In the genomic region with DNA sequence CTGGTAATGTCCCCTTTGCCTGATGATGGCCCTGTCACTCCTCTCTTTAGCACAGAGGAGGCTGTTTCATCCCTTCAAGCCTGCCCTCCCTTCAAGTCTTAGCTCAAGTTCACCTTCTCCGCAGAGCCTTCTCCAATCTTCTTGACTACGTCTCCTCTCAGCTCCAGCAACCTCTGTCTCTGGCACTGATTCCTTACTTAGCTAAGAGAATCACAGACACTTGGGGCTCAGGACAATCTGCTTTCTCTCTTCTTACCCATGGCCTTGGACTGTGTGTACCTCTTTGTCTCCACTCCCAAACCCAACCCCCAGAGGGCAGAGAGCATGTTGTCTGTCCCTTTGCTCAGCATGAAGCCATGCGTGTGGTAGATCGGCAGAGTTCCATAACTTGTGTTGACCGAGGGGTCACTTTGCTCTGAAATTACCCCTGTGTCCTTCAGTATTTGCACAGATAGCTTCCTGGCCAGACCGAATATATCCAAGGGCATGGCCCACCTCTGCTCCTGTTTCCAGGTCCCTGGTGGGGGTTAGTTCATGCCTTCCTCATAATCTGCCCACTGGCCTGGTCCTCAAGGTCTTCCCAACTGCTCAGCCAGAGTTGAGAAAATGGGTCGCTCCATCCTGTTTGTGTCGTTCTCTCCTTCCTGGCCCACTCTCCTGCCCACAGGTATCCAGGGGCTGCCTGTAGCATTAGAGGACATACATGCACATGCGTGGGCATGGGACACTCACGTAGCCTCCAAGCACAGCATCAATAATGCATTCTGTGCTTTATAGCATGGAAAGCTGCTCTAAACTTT, we compare ENCODE assay signal across 1 cellular context.
TF ChIP-seq lines count a peak whose summit lies in the region.

No MANE protein-coding gene starts in this region.

TF ChIP-seq in HepG2, 621 proteins besides CTCF, POLR2A, EP300 and RAD21 (continued from another document and continues in another):
- TF ChIP-seq, protein P1, sequence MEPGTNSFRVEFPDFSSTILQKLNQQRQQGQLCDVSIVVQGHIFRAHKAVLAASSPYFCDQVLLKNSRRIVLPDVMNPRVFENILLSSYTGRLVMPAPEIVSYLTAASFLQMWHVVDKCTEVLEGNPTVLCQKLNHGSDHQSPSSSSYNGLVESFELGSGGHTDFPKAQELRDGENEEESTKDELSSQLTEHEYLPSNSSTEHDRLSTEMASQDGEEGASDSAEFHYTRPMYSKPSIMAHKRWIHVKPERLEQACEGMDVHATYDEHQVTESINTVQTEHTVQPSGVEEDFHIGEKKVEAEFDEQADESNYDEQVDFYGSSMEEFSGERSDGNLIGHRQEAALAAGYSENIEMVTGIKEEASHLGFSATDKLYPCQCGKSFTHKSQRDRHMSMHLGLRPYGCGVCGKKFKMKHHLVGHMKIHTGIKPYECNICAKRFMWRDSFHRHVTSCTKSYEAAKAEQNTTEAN (CRISPR knock-in tag; conservative IDR thresholded peaks at IDR 0.05) = peak; percentile 93
- TF ChIP-seq JUN (CRISPR knock-in tag; IDR thresholded peaks at IDR 0.05) (peak; percentile 18; the same call in 1 of the 2 replicates), SIN3A (IDR thresholded peaks at IDR 0.05; ENCODE audit: borderline replicate concordance, low read depth, low read length) (peak; percentile 63; the same call in 1 of the 2 replicates), KAT7 (CRISPR knock-in tag; IDR thresholded peaks at IDR 0.05; ENCODE audit: borderline replicate concordance) (peak; percentile 87; the same call in 1 of the 2 replicates), ZC3H13 (CRISPR knock-in tag; IDR thresholded peaks at IDR 0.05) (no peak; the same call in 1 of the 2 replicates), ELF1 (CRISPR knock-in tag; IDR thresholded peaks at IDR 0.05) (peak; percentile 66), GFI1 (CRISPR knock-in tag; IDR thresholded peaks at IDR 0.05; ENCODE audit: borderline replicate concordance) (peak; percentile 79), THAP11 (CRISPR knock-in tag; IDR thresholded peaks at IDR 0.05) (peak; percentile 68), HNRNPLL (IDR thresholded peaks at IDR 0.05; ENCODE audit: low read depth, low read length, poor library complexity, severe bottlenecking) (no peak), PHF20 (CRISPR knock-in tag; IDR thresholded peaks at IDR 0.05) (no peak), ZFP1 (CRISPR knock-in tag; IDR thresholded peaks at IDR 0.05) (peak; percentile 68; the same call in 1 of the 2 replicates), MED13 (CRISPR knock-in tag; IDR thresholded peaks at IDR 0.05) (peak; percentile 94), DNMT1 (CRISPR knock-in tag; IDR thresholded peaks at IDR 0.05) (peak; percentile 27; the same call in 1 of the 2 replicates), ASH2L (IDR thresholded peaks at IDR 0.05; ENCODE audit: insufficient read length, low read depth, low read length) (peak; percentile 83), GTF3A (CRISPR knock-in tag; conservative IDR thresholded peaks at IDR 0.05) (no peak), HES4 (CRISPR knock-in tag; IDR thresholded peaks at IDR 0.05; ENCODE audit: borderline replicate concordance) (peak; percentile 37), YEATS4 (CRISPR knock-in tag; IDR thresholded peaks at IDR 0.05; ENCODE audit: borderline replicate concordance) (peak; percentile 95)
- TF ChIP-seq, protein P2, sequence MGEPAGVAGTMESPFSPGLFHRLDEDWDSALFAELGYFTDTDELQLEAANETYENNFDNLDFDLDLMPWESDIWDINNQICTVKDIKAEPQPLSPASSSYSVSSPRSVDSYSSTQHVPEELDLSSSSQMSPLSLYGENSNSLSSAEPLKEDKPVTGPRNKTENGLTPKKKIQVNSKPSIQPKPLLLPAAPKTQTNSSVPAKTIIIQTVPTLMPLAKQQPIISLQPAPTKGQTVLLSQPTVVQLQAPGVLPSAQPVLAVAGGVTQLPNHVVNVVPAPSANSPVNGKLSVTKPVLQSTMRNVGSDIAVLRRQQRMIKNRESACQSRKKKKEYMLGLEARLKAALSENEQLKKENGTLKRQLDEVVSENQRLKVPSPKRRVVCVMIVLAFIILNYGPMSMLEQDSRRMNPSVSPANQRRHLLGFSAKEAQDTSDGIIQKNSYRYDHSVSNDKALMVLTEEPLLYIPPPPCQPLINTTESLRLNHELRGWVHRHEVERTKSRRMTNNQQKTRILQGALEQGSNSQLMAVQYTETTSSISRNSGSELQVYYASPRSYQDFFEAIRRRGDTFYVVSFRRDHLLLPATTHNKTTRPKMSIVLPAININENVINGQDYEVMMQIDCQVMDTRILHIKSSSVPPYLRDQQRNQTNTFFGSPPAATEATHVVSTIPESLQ (CRISPR knock-in tag; conservative IDR thresholded peaks at IDR 0.05) = no peak
- TF ChIP-seq, protein P3, sequence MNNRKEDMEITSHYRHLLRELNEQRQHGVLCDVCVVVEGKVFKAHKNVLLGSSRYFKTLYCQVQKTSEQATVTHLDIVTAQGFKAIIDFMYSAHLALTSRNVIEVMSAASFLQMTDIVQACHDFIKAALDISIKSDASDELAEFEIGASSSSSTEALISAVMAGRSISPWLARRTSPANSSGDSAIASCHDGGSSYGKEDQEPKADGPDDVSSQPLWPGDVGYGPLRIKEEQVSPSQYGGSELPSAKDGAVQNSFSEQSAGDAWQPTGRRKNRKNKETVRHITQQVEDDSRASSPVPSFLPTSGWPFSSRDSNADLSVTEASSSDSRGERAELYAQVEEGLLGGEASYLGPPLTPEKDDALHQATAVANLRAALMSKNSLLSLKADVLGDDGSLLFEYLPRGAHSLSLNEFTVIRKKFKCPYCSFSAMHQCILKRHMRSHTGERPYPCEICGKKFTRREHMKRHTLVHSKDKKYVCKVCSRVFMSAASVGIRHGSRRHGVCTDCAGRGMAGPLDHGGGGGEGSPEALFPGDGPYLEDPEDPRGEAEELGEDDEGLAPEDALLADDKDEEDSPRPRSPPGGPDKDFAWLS (CRISPR knock-in tag; IDR thresholded peaks at IDR 0.05; ENCODE audit: borderline replicate concordance) = peak; percentile 94; the same call in 1 of the 2 replicates
- TF ChIP-seq, protein P4, sequence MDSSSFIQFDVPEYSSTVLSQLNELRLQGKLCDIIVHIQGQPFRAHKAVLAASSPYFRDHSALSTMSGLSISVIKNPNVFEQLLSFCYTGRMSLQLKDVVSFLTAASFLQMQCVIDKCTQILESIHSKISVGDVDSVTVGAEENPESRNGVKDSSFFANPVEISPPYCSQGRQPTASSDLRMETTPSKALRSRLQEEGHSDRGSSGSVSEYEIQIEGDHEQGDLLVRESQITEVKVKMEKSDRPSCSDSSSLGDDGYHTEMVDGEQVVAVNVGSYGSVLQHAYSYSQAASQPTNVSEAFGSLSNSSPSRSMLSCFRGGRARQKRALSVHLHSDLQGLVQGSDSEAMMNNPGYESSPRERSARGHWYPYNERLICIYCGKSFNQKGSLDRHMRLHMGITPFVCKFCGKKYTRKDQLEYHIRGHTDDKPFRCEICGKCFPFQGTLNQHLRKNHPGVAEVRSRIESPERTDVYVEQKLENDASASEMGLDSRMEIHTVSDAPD (CRISPR knock-in tag; IDR thresholded peaks at IDR 0.05) = peak; percentile 61; the same call in 1 of the 2 replicates
- TF ChIP-seq, protein P5, sequence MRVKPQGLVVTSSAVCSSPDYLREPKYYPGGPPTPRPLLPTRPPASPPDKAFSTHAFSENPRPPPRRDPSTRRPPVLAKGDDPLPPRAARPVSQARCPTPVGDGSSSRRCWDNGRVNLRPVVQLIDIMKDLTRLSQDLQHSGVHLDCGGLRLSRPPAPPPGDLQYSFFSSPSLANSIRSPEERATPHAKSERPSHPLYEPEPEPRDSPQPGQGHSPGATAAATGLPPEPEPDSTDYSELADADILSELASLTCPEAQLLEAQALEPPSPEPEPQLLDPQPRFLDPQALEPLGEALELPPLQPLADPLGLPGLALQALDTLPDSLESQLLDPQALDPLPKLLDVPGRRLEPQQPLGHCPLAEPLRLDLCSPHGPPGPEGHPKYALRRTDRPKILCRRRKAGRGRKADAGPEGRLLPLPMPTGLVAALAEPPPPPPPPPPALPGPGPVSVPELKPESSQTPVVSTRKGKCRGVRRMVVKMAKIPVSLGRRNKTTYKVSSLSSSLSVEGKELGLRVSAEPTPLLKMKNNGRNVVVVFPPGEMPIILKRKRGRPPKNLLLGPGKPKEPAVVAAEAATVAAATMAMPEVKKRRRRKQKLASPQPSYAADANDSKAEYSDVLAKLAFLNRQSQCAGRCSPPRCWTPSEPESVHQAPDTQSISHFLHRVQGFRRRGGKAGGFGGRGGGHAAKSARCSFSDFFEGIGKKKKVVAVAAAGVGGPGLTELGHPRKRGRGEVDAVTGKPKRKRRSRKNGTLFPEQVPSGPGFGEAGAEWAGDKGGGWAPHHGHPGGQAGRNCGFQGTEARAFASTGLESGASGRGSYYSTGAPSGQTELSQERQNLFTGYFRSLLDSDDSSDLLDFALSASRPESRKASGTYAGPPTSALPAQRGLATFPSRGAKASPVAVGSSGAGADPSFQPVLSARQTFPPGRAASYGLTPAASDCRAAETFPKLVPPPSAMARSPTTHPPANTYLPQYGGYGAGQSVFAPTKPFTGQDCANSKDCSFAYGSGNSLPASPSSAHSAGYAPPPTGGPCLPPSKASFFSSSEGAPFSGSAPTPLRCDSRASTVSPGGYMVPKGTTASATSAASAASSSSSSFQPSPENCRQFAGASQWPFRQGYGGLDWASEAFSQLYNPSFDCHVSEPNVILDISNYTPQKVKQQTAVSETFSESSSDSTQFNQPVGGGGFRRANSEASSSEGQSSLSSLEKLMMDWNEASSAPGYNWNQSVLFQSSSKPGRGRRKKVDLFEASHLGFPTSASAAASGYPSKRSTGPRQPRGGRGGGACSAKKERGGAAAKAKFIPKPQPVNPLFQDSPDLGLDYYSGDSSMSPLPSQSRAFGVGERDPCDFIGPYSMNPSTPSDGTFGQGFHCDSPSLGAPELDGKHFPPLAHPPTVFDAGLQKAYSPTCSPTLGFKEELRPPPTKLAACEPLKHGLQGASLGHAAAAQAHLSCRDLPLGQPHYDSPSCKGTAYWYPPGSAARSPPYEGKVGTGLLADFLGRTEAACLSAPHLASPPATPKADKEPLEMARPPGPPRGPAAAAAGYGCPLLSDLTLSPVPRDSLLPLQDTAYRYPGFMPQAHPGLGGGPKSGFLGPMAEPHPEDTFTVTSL (CRISPR knock-in tag; IDR thresholded peaks at IDR 0.05; ENCODE audit: borderline replicate concordance) = peak; percentile 87
- TF ChIP-seq, protein P6, sequence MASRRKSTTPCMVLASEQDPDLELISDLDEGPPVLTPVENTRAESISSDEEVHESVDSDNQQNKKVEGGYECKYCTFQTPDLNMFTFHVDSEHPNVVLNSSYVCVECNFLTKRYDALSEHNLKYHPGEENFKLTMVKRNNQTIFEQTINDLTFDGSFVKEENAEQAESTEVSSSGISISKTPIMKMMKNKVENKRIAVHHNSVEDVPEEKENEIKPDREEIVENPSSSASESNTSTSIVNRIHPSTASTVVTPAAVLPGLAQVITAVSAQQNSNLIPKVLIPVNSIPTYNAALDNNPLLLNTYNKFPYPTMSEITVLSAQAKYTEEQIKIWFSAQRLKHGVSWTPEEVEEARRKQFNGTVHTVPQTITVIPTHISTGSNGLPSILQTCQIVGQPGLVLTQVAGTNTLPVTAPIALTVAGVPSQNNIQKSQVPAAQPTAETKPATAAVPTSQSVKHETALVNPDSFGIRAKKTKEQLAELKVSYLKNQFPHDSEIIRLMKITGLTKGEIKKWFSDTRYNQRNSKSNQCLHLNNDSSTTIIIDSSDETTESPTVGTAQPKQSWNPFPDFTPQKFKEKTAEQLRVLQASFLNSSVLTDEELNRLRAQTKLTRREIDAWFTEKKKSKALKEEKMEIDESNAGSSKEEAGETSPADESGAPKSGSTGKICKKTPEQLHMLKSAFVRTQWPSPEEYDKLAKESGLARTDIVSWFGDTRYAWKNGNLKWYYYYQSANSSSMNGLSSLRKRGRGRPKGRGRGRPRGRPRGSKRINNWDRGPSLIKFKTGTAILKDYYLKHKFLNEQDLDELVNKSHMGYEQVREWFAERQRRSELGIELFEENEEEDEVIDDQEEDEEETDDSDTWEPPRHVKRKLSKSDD (CRISPR knock-in tag; IDR thresholded peaks at IDR 0.05; ENCODE audit: low read depth) = peak; percentile 93
- TF ChIP-seq, protein P7, sequence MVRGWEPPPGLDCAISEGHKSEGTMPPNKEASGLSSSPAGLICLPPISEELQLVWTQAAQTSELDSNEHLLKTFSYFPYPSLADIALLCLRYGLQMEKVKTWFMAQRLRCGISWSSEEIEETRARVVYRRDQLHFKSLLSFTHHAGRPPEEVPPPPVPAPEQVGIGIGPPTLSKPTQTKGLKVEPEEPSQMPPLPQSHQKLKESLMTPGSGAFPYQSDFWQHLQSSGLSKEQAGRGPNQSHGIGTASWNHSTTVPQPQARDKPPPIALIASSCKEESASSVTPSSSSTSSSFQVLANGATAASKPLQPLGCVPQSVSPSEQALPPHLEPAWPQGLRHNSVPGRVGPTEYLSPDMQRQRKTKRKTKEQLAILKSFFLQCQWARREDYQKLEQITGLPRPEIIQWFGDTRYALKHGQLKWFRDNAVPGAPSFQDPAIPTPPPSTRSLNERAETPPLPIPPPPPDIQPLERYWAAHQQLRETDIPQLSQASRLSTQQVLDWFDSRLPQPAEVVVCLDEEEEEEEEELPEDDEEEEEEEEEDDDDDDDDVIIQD (CRISPR knock-in tag; IDR thresholded peaks at IDR 0.05; ENCODE audit: low read depth) = peak; percentile 87
- TF ChIP-seq, protein P8, sequence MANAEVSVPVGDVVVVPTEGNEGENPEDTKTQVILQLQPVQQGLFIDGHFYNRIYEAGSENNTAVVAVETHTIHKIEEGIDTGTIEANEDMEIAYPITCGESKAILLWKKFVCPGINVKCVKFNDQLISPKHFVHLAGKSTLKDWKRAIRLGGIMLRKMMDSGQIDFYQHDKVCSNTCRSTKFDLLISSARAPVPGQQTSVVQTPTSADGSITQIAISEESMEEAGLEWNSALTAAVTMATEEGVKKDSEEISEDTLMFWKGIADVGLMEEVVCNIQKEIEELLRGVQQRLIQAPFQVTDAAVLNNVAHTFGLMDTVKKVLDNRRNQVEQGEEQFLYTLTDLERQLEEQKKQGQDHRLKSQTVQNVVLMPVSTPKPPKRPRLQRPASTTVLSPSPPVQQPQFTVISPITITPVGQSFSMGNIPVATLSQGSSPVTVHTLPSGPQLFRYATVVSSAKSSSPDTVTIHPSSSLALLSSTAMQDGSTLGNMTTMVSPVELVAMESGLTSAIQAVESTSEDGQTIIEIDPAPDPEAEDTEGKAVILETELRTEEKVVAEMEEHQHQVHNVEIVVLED (CRISPR knock-in tag; IDR thresholded peaks at IDR 0.05; ENCODE audit: borderline replicate concordance) = peak; percentile 51; the same call in 1 of the 2 replicates
- TF ChIP-seq, protein P9, sequence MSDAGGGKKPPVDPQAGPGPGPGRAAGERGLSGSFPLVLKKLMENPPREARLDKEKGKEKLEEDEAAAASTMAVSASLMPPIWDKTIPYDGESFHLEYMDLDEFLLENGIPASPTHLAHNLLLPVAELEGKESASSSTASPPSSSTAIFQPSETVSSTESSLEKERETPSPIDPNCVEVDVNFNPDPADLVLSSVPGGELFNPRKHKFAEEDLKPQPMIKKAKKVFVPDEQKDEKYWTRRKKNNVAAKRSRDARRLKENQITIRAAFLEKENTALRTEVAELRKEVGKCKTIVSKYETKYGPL (CRISPR knock-in tag; IDR thresholded peaks at IDR 0.05) = peak; percentile 27; the same call in 1 of the 2 replicates
- TF ChIP-seq, protein P10, sequence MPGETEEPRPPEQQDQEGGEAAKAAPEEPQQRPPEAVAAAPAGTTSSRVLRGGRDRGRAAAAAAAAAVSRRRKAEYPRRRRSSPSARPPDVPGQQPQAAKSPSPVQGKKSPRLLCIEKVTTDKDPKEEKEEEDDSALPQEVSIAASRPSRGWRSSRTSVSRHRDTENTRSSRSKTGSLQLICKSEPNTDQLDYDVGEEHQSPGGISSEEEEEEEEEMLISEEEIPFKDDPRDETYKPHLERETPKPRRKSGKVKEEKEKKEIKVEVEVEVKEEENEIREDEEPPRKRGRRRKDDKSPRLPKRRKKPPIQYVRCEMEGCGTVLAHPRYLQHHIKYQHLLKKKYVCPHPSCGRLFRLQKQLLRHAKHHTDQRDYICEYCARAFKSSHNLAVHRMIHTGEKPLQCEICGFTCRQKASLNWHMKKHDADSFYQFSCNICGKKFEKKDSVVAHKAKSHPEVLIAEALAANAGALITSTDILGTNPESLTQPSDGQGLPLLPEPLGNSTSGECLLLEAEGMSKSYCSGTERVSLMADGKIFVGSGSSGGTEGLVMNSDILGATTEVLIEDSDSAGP (CRISPR knock-in tag; IDR thresholded peaks at IDR 0.05; ENCODE audit: borderline replicate concordance) = no peak; the same call in 1 of the 2 replicates
